ENCODE assay signal across 1 cellular context in genomic region chr19:32070101-32070500, GRCh38.
TF ChIP-seq lines count a peak whose summit lies in the region.

No MANE protein-coding gene starts in this region.

TF ChIP-seq in GM23338, 12 proteins besides CTCF, POLR2A, EP300 and RAD21 (continued from another document):
- TF ChIP-seq ETS1 (IDR thresholded peaks at IDR 0.05): no peak
- TF ChIP-seq JUNB (IDR thresholded peaks at IDR 0.05; ENCODE audit: unreplicated experiment): no peak
- no peak for TF ChIP-seq EZH2 (IDR thresholded peaks at IDR 0.05; ENCODE audit: low read depth, unreplicated experiment)
- no peak for TF ChIP-seq CREB1 (CRISPR knock-in tag; IDR thresholded peaks at IDR 0.05; ENCODE audit: low read depth)
